8 cellular contexts compared by ENCODE assay signal in genomic region chr1:39407889-39408640, GRCh38.
DNase-seq lines count a peak whose midpoint lies in the region; ATAC-seq and TF ChIP-seq lines count a peak whose summit lies in the region.

No MANE protein-coding gene starts in this region.

- no peaks in the 10 kb centered on the region for H3K9me3 ChIP-seq in liver (ENCODE audit: control insufficient read depth in 4 of 4, low read length in 3 of 4)
- no peaks in the 10 kb centered on the region for H3K9me3 ChIP-seq in thymus (ENCODE audit: control insufficient read depth)

- H3K36me3 Mint-ChIP-seq in IgD-negative memory B cell = peaks cover 2% of the 10 kb centered on the region

- H3K4me3 ChIP-seq in liver (ENCODE audit: low read depth in 1 of 3, low read length in 3 of 3) (peak overlapping the region; percentile 69 to 91 (median 75)), thymus (ENCODE audit: low read length) (peak overlapping the region; percentile 87)

- no peak for ATAC-seq in GM19463 (IDR thresholded peaks at IDR 0.05; ENCODE audit: unreplicated experiment)

- H3K27ac ChIP-seq in adipose tissue (ENCODE audit: low read depth, low read length) (peak overlapping the region; percentile 10), liver (ENCODE audit: low read depth in 1 of 2, low read length in 2 of 2) (peak overlapping the region; percentile 93 to 96), thymus (ENCODE audit: low read depth) (peak overlapping the region; percentile 77)

- peak overlapping the region; percentile 85 to 92 (median 89) for H3K4me3 Mint-ChIP-seq in IgD-negative memory B cell

- peaks cover 0 to 7% (median 4%) of the 10 kb centered on the region in 4 donors for H3K36me3 ChIP-seq in liver (ENCODE audit: control insufficient read depth in 4 of 4, insufficient read depth in 3 of 4, low read depth in 1 of 4, low read length in 3 of 4)
- peaks cover 6% of the 10 kb centered on the region for H3K36me3 ChIP-seq in thymus (ENCODE audit: control insufficient read depth, insufficient read depth)

- H3K9me3 Mint-ChIP-seq in IgD-negative memory B cell = no peaks in the 10 kb centered on the region

- TF ChIP-seq RAD21 in liver (IDR thresholded peaks at IDR 0.05) = peak in 1 of 2 donors; percentile 29

- no peaks in the 10 kb centered on the region for H3K27me3 Mint-ChIP-seq in IgD-negative memory B cell

- TF ChIP-seq CTCF in liver (IDR thresholded peaks at IDR 0.05; ENCODE audit: low read depth, low read length, missing input control) = peak; percentile 39

- peak; percentile 86 for DNase-seq in DMS153 treated with DMSO at 0.1 percent for 48 hours (lab: John Stamatoyannopoulos, UW; ENCODE audit: unreplicated experiment)
- DNase-seq in germinal center (ENCODE audit: low spot score) = no peak
- DNase-seq in COR-L47 (lab: John Stamatoyannopoulos, UW) = no peak

- H3K27me3 ChIP-seq in liver (ENCODE audit: control insufficient read depth in 4 of 4, insufficient read depth in 4 of 4, low read length in 3 of 4) (no peaks in the 10 kb centered on the region), thymus (ENCODE audit: control insufficient read depth, insufficient read depth) (no peaks in the 10 kb centered on the region)

- 6 to 15% (median 14%) methylated on average over 38 of the region's 38 CpGs for WGBS in adipose tissue, 3 donors
- 6% methylated on average over 38 of the region's 38 CpGs for WGBS in liver
- WGBS in thymus = 17% methylated on average over 38 of the region's 38 CpGs

- H3K4me1 ChIP-seq in liver (ENCODE audit: control insufficient read depth in 4 of 4, insufficient read depth in 4 of 4, low read length in 3 of 4) = peaks cover 11 to 72% (median 71%) of the 10 kb centered on the region in 4 donors
- H3K4me1 ChIP-seq in thymus (ENCODE audit: control insufficient read depth, insufficient read depth, low read length) = peaks cover 19% of the 10 kb centered on the region

- H3K9ac ChIP-seq in liver (ENCODE audit: low read depth in 1 of 2, low read length in 2 of 2) = peak overlapping the region; percentile 76 to 82

- H3K4me1 Mint-ChIP-seq in IgD-negative memory B cell = peaks cover 22 to 39% (median 23%) of the 10 kb centered on the region in 3 donors

- H3K27ac Mint-ChIP-seq in IgD-negative memory B cell = peak overlapping the region; percentile 53 to 73 (median 73)

TF ChIP-seq in liver, 16 proteins besides CTCF, POLR2A, EP300 and RAD21:
- TF ChIP-seq ZBTB33 (IDR thresholded peaks at IDR 0.05) (no peak), GABPA (IDR thresholded peaks at IDR 0.05 in 1 of 2, conservative IDR thresholded peaks at IDR 0.05 in 1 of 2) (no peak), HNF4G (IDR thresholded peaks at IDR 0.05) (peak; percentile 82), FOXA2 (IDR thresholded peaks at IDR 0.05) (no peak), TAF1 (conservative IDR thresholded peaks at IDR 0.05) (no peak), JUND (IDR thresholded peaks at IDR 0.05) (peak in 1 of 2 donors; percentile 25), REST (IDR thresholded peaks at IDR 0.05) (no peak), ATF3 (IDR thresholded peaks at IDR 0.05) (no peak), SP1 (IDR thresholded peaks at IDR 0.05) (peak; percentile 74), HNF4A (conservative IDR thresholded peaks at IDR 0.05) (peak; percentile 89 to 91), NR2F2 (IDR thresholded peaks at IDR 0.05) (no peak), YY1 (IDR thresholded peaks at IDR 0.05) (peak; percentile 67), RXRA (IDR thresholded peaks at IDR 0.05) (peak; percentile 20 to 59), MAX (IDR thresholded peaks at IDR 0.05) (peak; percentile 44)

Comparison
In these comparisons a context has a peak if more than half of its experiments do, and no peak if none do; other contexts are left out.
1. H3K27ac ChIP-seq: peak in every context shown above with its lines; median percentile 94 in liver; 77 in thymus; 10 in adipose tissue.